In genomic region chr11:88250566-88251080, GRCh38 we compare ENCODE assay signal across 25 cellular contexts.
DNase-seq lines count a peak whose midpoint lies in the region; ATAC-seq and TF ChIP-seq lines count a peak whose summit lies in the region.
"Had no signal": no experiment of that assay in that cellular context is flagged by ENCODE, and none has a peak within 500 bp of the region (broad histone marks: within the 10 kb centered on the region; RNA-seq: fewer than 3 reads in every experiment).

No MANE protein-coding gene starts in this region.

- H3K27ac ChIP-seq in neural progenitor cell, result no peak overlapping the region
- H3K27ac ChIP-seq: 22Rv1; BLaER1 treated with 17β-estradiol and CSF1 and Interleukin-3, amounts not matched to agents 10 nM and 100 nM; RWPE1; SK-N-MC had no signal

- H3K36me3 ChIP-seq in neural progenitor cell, result no peaks in the 10 kb centered on the region

- H3K4me3 ChIP-seq in epithelial cell of proximal tubule (ENCODE audit: low read depth, low read length) (no peak overlapping the region), neural progenitor cell (no peak overlapping the region)
- H3K4me3 ChIP-seq: BLaER1 treated with 17β-estradiol and CSF1 and Interleukin-3, amounts not matched to agents 10 nM and 100 nM; SK-N-MC had no signal

- peaks cover 4% of the 10 kb centered on the region for H3K9me3 Mint-ChIP-seq in neural progenitor cell

- H3K4me1 ChIP-seq in neural progenitor cell, result no peaks in the 10 kb centered on the region
- H3K4me1 ChIP-seq: BLaER1 treated with 17β-estradiol and CSF1 and Interleukin-3, amounts not matched to agents 10 nM and 100 nM had no signal

- H3K4me1 Mint-ChIP-seq in neural progenitor cell, result peaks cover 2% of the 10 kb centered on the region
- H3K4me1 Mint-ChIP-seq: CD4-positive, alpha-beta memory T cell had no signal

- DNase-seq in NCI-H2029 (lab: John Stamatoyannopoulos, UW) (peak; percentile 28), NCI-H2029 treated with DMSO at 0.1 percent for 48 hours (lab: John Stamatoyannopoulos, UW) (no peak), NCI-H1417 (lab: John Stamatoyannopoulos, UW) (peak in 2 of 3 experiments; percentile 65 to 92), epithelial cell of proximal tubule (ENCODE audit: low read depth) (peak; percentile 41), neural progenitor cell (ENCODE audit: low spot score) (peak; percentile 2)
- no peak for DNase-seq in stimulated activated CD4-positive, alpha-beta T cell treated with anti-CD3 and anti-CD28 coated beads, Interleukin-2, amount 100 ng/mL, for 48 hours
- DNase-seq in activated CD4-positive, CD25-positive, alpha-beta regulatory T cell (lab: John Stamatoyannopoulos, UW), result no peak
- DNase-seq: ACHN; CD4-positive, alpha-beta memory T cell; DND-41; GOT3; HCEC 1CT; KG1; NCI-H1436; NCI-H187 treated with DMSO at 0.1 percent for 48 hours; NCI-H446; NCI-H526; NK-92 treated with Interleukin-12 subunit alpha and Interleukin-12 subunit beta, amount 100 ng/mL, for 24 hours; SHP77 treated with DMSO at 0.1 percent for 48 hours; SW 1271 had no signal

- no peaks in the 10 kb centered on the region for H3K9me3 ChIP-seq in neural progenitor cell (ENCODE audit: low read depth)

- no peak overlapping the region for H3K4me3 Mint-ChIP-seq in neural progenitor cell
- H3K4me3 Mint-ChIP-seq: CD4-positive, alpha-beta memory T cell had no signal

- H3K27ac Mint-ChIP-seq in neural progenitor cell, result no peak overlapping the region
- H3K27ac Mint-ChIP-seq: CD4-positive, alpha-beta memory T cell had no signal

- H2AFZ ChIP-seq in neural progenitor cell (replicated peaks), result no peak overlapping the region

- no peak overlapping the region for H3K4me2 ChIP-seq in neural progenitor cell
- H3K4me2 ChIP-seq: BLaER1 treated with 17β-estradiol and CSF1 and Interleukin-3, amounts not matched to agents 10 nM and 100 nM had no signal

- no peak for TF ChIP-seq CTCF in epithelial cell of proximal tubule (conservative IDR thresholded peaks at IDR 0.05; ENCODE audit: low read depth, low read length)
- TF ChIP-seq CTCF in neural progenitor cell (IDR thresholded peaks at IDR 0.05), result no peak

- H4K20me1 ChIP-seq in neural progenitor cell (ENCODE audit: low read depth), result no peaks in the 10 kb centered on the region
- H4K20me1 ChIP-seq: BLaER1 treated with 17β-estradiol and CSF1 and Interleukin-3, amounts not matched to agents 10 nM and 100 nM had no signal

- no peak for ATAC-seq in HG02642 (IDR thresholded peaks at IDR 0.05; ENCODE audit: poor library complexity, unreplicated experiment)

- no peaks in the 10 kb centered on the region for H3F3A ChIP-seq in neural progenitor cell (ENCODE audit: low read depth)

- no peak overlapping the region for H3K9ac ChIP-seq in neural progenitor cell
- H3K9ac ChIP-seq: BLaER1 treated with 17β-estradiol and CSF1 and Interleukin-3, amounts not matched to agents 10 nM and 100 nM had no signal

- H3K27me3 ChIP-seq in neural progenitor cell, result no peaks in the 10 kb centered on the region
- H3K27me3 ChIP-seq: BLaER1 treated with 17β-estradiol and CSF1 and Interleukin-3, amounts not matched to agents 10 nM and 100 nM had no signal

- no peaks in the 10 kb centered on the region for H3K79me2 ChIP-seq in neural progenitor cell (ENCODE audit: low read depth)

- no peaks in the 10 kb centered on the region for H3K27me3 Mint-ChIP-seq in neural progenitor cell (ENCODE audit: insufficient read depth, low read depth)
- H3K27me3 Mint-ChIP-seq: CD4-positive, alpha-beta memory T cell had no signal

- no peaks in the 10 kb centered on the region for H3K36me3 Mint-ChIP-seq in neural progenitor cell

Comparison
In these comparisons a context has a peak if more than half of its experiments do, and no peak if none do; other contexts are left out.
1. DNase-seq: peak in NCI-H2029 (single experiment), NCI-H1417 (2 of 3), epithelial cell of proximal tubule (single experiment) and neural progenitor cell (single experiment); none in NCI-H2029 treated with DMSO at 0.1 percent for 48 hours (single experiment), stimulated activated CD4-positive, alpha-beta T cell treated with anti-CD3 and anti-CD28 coated beads, Interleukin-2, amount 100 ng/mL, for 48 hours (0 of 2) and activated CD4-positive, CD25-positive, alpha-beta regulatory T cell (0 of 4).